ENCODE assay signal across 10 cellular contexts in genomic region chr18:23826850-23827620, GRCh38.
DNase-seq lines count a peak whose midpoint lies in the region; ATAC-seq and TF ChIP-seq lines count a peak whose summit lies in the region.
"Had no signal": no experiment of that assay in that cellular context is flagged by ENCODE, and none has a peak within 500 bp of the region (broad histone marks: within the 10 kb centered on the region; RNA-seq: fewer than 3 reads in every experiment).

No MANE protein-coding gene starts in this region.

- no peak overlapping the region for H3K14ac ChIP-seq in trophoblast cell (ENCODE audit: low read length)

- DNase-seq in PC-3, result no peak
- peak; percentile 70 for DNase-seq in esophagus muscularis mucosa (ENCODE audit: extremely low spot score)
- peak; percentile 40 to 47 for DNase-seq in trophoblast cell
- no peak for DNase-seq in NOMO-1 treated with dmso at 0.1 percent for 144 hours (lab: John Stamatoyannopoulos, UW; ENCODE audit: unreplicated experiment)
- DNase-seq in SHP77 (lab: John Stamatoyannopoulos, UW), result no peak
- DNase-seq in NCI-H187 treated with DMSO at 0.1 percent for 48 hours (lab: John Stamatoyannopoulos, UW), result no peak
- DNase-seq: activated CD4-positive, alpha-beta T cell treated with anti-CD3 and anti-CD28 coated beads for 4 hours; BE2C had no signal

- no peaks in the 10 kb centered on the region for H3K9me2 ChIP-seq in PC-3 (replicated peaks; ENCODE audit: low read length)

- TF ChIP-seq POLR2A in esophagus muscularis mucosa (IDR thresholded peaks at IDR 0.05; ENCODE audit: low read depth), result no peak

- H3K18ac ChIP-seq in trophoblast cell (ENCODE audit: low read length), result no peak overlapping the region

- BruUV-seq in PC-3 (replicated peaks; lab: Mats Ljungman, UMichigan), result no TSS peak

- intact Hi-C loops in PC-3 (cut with micrococcal nuclease), result no loop called here
- intact Hi-C loops in esophagus muscularis mucosa (cut with DNase I), result loop anchor here (5.0 kb wide), 1 partner anchor 90 kb away; no protein-coding TSS in a partner anchor

- H3K4me1 ChIP-seq in BLaER1, result peaks cover 42% of the 10 kb centered on the region
- peaks cover 25% of the 10 kb centered on the region for H3K4me1 ChIP-seq in PC-3 (ENCODE audit: insufficient read depth, low read length)
- H3K4me1 ChIP-seq in esophagus muscularis mucosa, result peaks cover 19 to 34% (median 31%) of the 10 kb centered on the region in 4 donors
- H3K4me1 ChIP-seq in trophoblast cell (ENCODE audit: control insufficient read depth in 1 of 2, insufficient read depth in 2 of 2, low read length in 2 of 2), result peaks cover 0 to 4% of the 10 kb centered on the region in 2 experiments
- H3K4me1 ChIP-seq: BE2C had no signal

- 0 out of 2 replicates have a peak, but pooled peaks cover 5% of the 10 kb centered on the region for H3K9me3 ChIP-seq in BLaER1
- H3K9me3 ChIP-seq in PC-3 (ENCODE audit: low read length), result no peaks in the 10 kb centered on the region
- no peaks in the 10 kb centered on the region for H3K9me3 ChIP-seq in esophagus muscularis mucosa
- H3K9me3 ChIP-seq in trophoblast cell (ENCODE audit: insufficient read depth, low read depth, low read length), result no peaks in the 10 kb centered on the region
- H3K9me3 ChIP-seq: BE2C had no signal

- H3K79me2 ChIP-seq in PC-3 (ENCODE audit: low read length), result no peaks in the 10 kb centered on the region
- no peaks in the 10 kb centered on the region for H3K79me2 ChIP-seq in trophoblast cell (ENCODE audit: control insufficient read depth, insufficient read depth, low read length, poor library complexity)

- H3F3A ChIP-seq in PC-3 (ENCODE audit: low read length, unreplicated experiment), result no peaks in the 10 kb centered on the region

- no peak overlapping the region for H3K4ac ChIP-seq in trophoblast cell (ENCODE audit: low read depth, low read length)

- ATAC-seq in PC-3 (no peak), GM21723 (IDR thresholded peaks at IDR 0.05; ENCODE audit: unreplicated experiment) (no peak)

- no peak overlapping the region for H2BK120ac ChIP-seq in trophoblast cell (ENCODE audit: insufficient read depth, low read length, poor library complexity)

- no peak overlapping the region for H4K8ac ChIP-seq in trophoblast cell (ENCODE audit: low read depth, low read length)

- H3K4me2 ChIP-seq in BLaER1, result peak overlapping the region; percentile 42
- no peak overlapping the region for H3K4me2 ChIP-seq in PC-3 (ENCODE audit: low read length)
- H3K4me2 ChIP-seq in trophoblast cell (ENCODE audit: low read length), result no peak overlapping the region

- POLR2A ChIA-PET in PC-3 (lab: Charles Lee; ENCODE audit: unreplicated experiment), result interaction anchor here (0.6 kb wide), 1 partner anchor 17 kb away, joined by 3 read pairs; no protein-coding TSS in a partner anchor

- H3K36me3 ChIP-seq in BLaER1 (no peaks in the 10 kb centered on the region), PC-3 (ENCODE audit: low read depth, low read length) (peaks cover 75% of the 10 kb centered on the region), esophagus muscularis mucosa (no peaks in the 10 kb centered on the region), trophoblast cell (ENCODE audit: control insufficient read depth in 1 of 2, insufficient read depth in 2 of 2, low read length in 2 of 2) (no peaks in the 10 kb centered on the region)
- H3K36me3 ChIP-seq: BE2C had no signal

- no peak overlapping the region for H4K12ac ChIP-seq in trophoblast cell (ENCODE audit: low read depth, low read length)

- H4K91ac ChIP-seq in trophoblast cell (ENCODE audit: low read depth, low read length), result no peak overlapping the region

- H2AK5ac ChIP-seq in trophoblast cell (ENCODE audit: low read length), result no peak overlapping the region

- CTCF ChIA-PET in PC-3 (lab: Charles Lee), result no interaction called here

- H2BK12ac ChIP-seq in trophoblast cell (ENCODE audit: low read length), result no peak overlapping the region

- H2AFZ ChIP-seq in PC-3 (ENCODE audit: low read length) (no peak overlapping the region), trophoblast cell (ENCODE audit: insufficient read depth, low read length, poor library complexity) (no peak overlapping the region)

- no peaks in the 10 kb centered on the region for H4K20me1 ChIP-seq in BLaER1
- H4K20me1 ChIP-seq in PC-3 (ENCODE audit: low read length), result no peaks in the 10 kb centered on the region

- H3K4me3 ChIP-seq in BLaER1 (no peak overlapping the region), PC-3 (ENCODE audit: low read length) (no peak overlapping the region), esophagus muscularis mucosa (no peak overlapping the region), trophoblast cell (ENCODE audit: low read depth, low read length) (no peak overlapping the region)

- H3K9ac ChIP-seq in BLaER1 (no peak overlapping the region), PC-3 (ENCODE audit: low read length) (no peak overlapping the region), trophoblast cell (ENCODE audit: low read length) (no peak overlapping the region)

- TF ChIP-seq CTCF in PC-3 (conservative IDR thresholded peaks at IDR 0.05; ENCODE audit: low read depth, low read length), result no peak
- TF ChIP-seq CTCF in esophagus muscularis mucosa (IDR thresholded peaks at IDR 0.05), result no peak

- no peak overlapping the region for H3K23ac ChIP-seq in trophoblast cell (ENCODE audit: low read length)

- H2BK5ac ChIP-seq in trophoblast cell (ENCODE audit: low read depth, low read length, poor library complexity), result no peak overlapping the region

- TF ChIP-seq EP300 in esophagus muscularis mucosa (IDR thresholded peaks at IDR 0.05), result no peak

- H3K27me3 ChIP-seq in BLaER1 (no peaks in the 10 kb centered on the region), PC-3 (ENCODE audit: low read length) (no peaks in the 10 kb centered on the region), esophagus muscularis mucosa (no peaks in the 10 kb centered on the region), trophoblast cell (ENCODE audit: insufficient read depth, low read length) (no peaks in the 10 kb centered on the region)
- H3K27me3 ChIP-seq: BE2C had no signal

- 0 out of 2 replicates have a peak overlapping the region, but pooled peaks have one; percentile 3 for H3K27ac ChIP-seq in BLaER1
- peak overlapping the region; percentile 79 for H3K27ac ChIP-seq in PC-3 (ENCODE audit: low read length)
- H3K27ac ChIP-seq in esophagus muscularis mucosa (replicated peaks in 1 of 4), result peak overlapping the region; percentile 73 to 81 (median 78)
- no peak overlapping the region for H3K27ac ChIP-seq in trophoblast cell (ENCODE audit: low read depth, low read length)

- WGBS in esophagus muscularis mucosa, result 78% methylated on average over 4 of the region's 4 CpGs
- WGBS in trophoblast cell (ENCODE audit: extremely low coverage, insufficient coverage, insufficient read length), result no CpG with 5 or more reads among the region's 4 CpGs

- no peaks in the 10 kb centered on the region for H3K79me1 ChIP-seq in trophoblast cell (ENCODE audit: low read length)

Comparison
In these comparisons a context has a peak if more than half of its experiments do, and no peak if none do; other contexts are left out.
1. DNase-seq: peak in esophagus muscularis mucosa (single experiment) and trophoblast cell (2 of 2); none in PC-3 (single experiment), NOMO-1 treated with dmso at 0.1 percent for 144 hours (single experiment), SHP77 (0 of 2) and NCI-H187 treated with DMSO at 0.1 percent for 48 hours (single experiment).